ENCODE assay signal across 8 cellular contexts in the genomic region with DNA sequence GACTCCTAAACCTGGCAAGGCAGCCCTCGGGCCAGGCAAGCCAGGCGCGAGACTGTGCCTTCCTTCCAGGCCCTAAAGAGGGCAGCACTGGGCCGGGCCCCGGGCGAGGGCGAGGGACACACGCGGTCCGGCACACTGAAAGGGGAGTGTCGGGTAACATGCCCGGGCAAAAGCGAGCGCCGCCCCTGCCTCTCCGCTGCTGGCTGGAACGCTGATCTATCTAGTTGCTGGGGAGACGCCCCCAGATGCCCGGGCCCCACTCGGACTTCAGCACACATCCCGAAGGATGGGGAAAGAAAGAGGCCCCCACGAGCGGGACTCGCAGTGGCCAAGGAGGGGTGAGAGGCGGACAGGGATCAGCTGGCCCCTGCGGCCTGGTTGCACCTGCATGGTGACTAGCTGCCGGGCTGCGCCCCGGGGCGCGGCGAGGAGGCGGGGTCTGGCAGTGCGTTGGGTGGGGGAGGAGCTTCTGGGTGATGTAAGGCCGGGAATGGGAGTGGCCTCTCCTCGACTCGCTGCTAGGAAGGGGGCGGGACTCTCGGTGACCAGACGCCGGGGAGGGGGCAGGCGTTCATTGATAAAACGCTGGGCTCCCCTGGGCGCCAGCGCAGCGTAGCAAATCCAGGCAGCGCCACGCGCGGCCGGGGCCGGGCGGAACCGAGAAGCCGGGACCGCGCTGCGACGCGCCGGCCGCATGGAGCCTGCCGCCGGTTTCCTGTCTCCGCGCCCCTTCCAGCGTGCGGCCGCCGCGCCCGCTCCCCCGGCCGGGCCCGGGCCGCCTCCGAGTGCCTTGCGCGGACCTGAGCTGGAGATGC. TPM values are rescaled to one million over a fixed set of nuclear protein-coding genes. Genes with fewer than 3 reads are reported as not detected.
DNase-seq lines count a peak whose midpoint lies in the region; ATAC-seq lines count a peak whose summit lies in the region.

Gene PLK3 (plus strand): TSS at position 608 of the 815 bp plus-strand sequence. CDS start 87 bp downstream, at position 695.

- peaks cover 37% of the 10 kb centered on the region for H3K4me1 ChIP-seq in mononuclear cell (ENCODE audit: insufficient read depth, low read length)

- H3K36me3 Mint-ChIP-seq in IgD-negative memory B cell, result no peaks in the 10 kb centered on the region

- peak; percentile 99 for DNase-seq in DMS153 treated with DMSO at 0.1 percent for 48 hours (lab: John Stamatoyannopoulos, UW; ENCODE audit: unreplicated experiment)
- peak; percentile 98 for DNase-seq in OCI-M1 (lab: John Stamatoyannopoulos, UW)
- peak; percentile 98 for DNase-seq in activated T-cell treated with anti-CD3 and anti-CD28 coated beads for 24 hours (ENCODE audit: low read depth)
- peak; percentile 98 for DNase-seq in epidermal melanocyte (ENCODE audit: insufficient read length, low spot score)
- DNase-seq in stimulated activated CD8-positive, alpha-beta memory T cell treated with anti-CD3 and anti-CD28 coated beads, Interleukin-4, amount 100 ng/mL, for 1 hour (ENCODE audit: low read depth in 2 of 2, low spot score in 1 of 2), result peak; percentile 94 to 97

- H3K27ac Mint-ChIP-seq in IgD-negative memory B cell, result peak within 1 kb of the TSS; percentile 93 to 100 (median 99)

- peaks cover 7 to 17% (median 10%) of the 10 kb centered on the region in 3 donors for H3K4me1 Mint-ChIP-seq in IgD-negative memory B cell

- H3K27me3 Mint-ChIP-seq in IgD-negative memory B cell, result no peaks in the 10 kb centered on the region

- ATAC-seq in GM21529 (IDR thresholded peaks at IDR 0.05; ENCODE audit: unreplicated experiment), result peak; percentile 80

- H3K9me3 ChIP-seq in mononuclear cell (ENCODE audit: low read depth, low read length), result no peaks in the 10 kb centered on the region

- H3K9me3 Mint-ChIP-seq in IgD-negative memory B cell, result no peaks in the 10 kb centered on the region

- H3K27me3 ChIP-seq in mononuclear cell (ENCODE audit: insufficient read depth, low read length), result no peaks in the 10 kb centered on the region

- peak within 1 kb of the TSS; percentile 87 for H3K4me3 ChIP-seq in mononuclear cell (ENCODE audit: low read length)

- H3K4me3 Mint-ChIP-seq in IgD-negative memory B cell, result peak within 1 kb of the TSS; percentile 95 to 99 (median 96)

RNA-seq across cellular contexts. Expression of gene PLK3, which starts in this region (rescaled TPM):
- 9.6 TPM for polyA plus RNA-seq in IgD-negative memory B cell
- 224 TPM for total RNA-seq in mononuclear cell

Comparison
In these comparisons a context has a peak if more than half of its experiments do, and no peak if none do; other contexts are left out.
1. Peak in every context shown above with its lines: DNase-seq, ATAC-seq and H3K4me3 ChIP-seq.